Comparison of ENCODE assay signal across 18 cellular contexts in genomic region chr4:113060853-113061252, GRCh38. TPM values are rescaled to one million over a fixed set of nuclear protein-coding genes. Genes with fewer than 3 reads are reported as not detected.
DNase-seq lines count a peak whose midpoint lies in the region; ATAC-seq, FAIRE-seq and TF ChIP-seq lines count a peak whose summit lies in the region.
"Had no signal": no experiment of that assay in that cellular context is flagged by ENCODE, and none has a peak within 500 bp of the region (broad histone marks: within the 10 kb centered on the region; RNA-seq: fewer than 3 reads in every experiment).

No MANE protein-coding gene starts in this region.

- TF ChIP-seq POLR2A in H1 (IDR thresholded peaks at IDR 0.05; ENCODE audit: control extremely low read depth in 1 of 2, low read depth in 2 of 2, low read length in 2 of 2), result no peak

- ATAC-seq in HG02885 (IDR thresholded peaks at IDR 0.05; ENCODE audit: poor library complexity, unreplicated experiment), result no peak

- H2BK15ac ChIP-seq in H1 (ENCODE audit: low read length), result no peak overlapping the region; the same call in 1 of the 2 replicates

- no peak overlapping the region for H4K8ac ChIP-seq in H1 (ENCODE audit: extremely low read depth, insufficient read depth, low read length)

- no peak overlapping the region for H4K91ac ChIP-seq in H1 (replicated peaks; ENCODE audit: insufficient read length, low read length)

- H3K27me3 ChIP-seq in H1 (replicated peaks in 1 of 4; ENCODE audit: control insufficient read depth in 3 of 4, extremely low read depth in 1 of 4, insufficient read depth in 3 of 4, low read length in 3 of 4), result no peaks in the 10 kb centered on the region
- H3K27me3 ChIP-seq: BE2C had no signal

- no peak overlapping the region for H2BK20ac ChIP-seq in H1 (ENCODE audit: low read length)

- DNase-seq in NCI-H2227 (lab: John Stamatoyannopoulos, UW; ENCODE audit: unreplicated experiment) (peak; percentile 8), NCI-H2227 treated with DMSO at 0.1 percent for 48 hours (lab: John Stamatoyannopoulos, UW) (no peak), NCI-H82 (lab: John Stamatoyannopoulos, UW) (peak; percentile 85), H1 (ENCODE audit: low read depth in 1 of 2, low spot score in 2 of 2) (no peak), HuH-7 (ENCODE audit: low spot score) (no peak), UCSD-AML1 (lab: John Stamatoyannopoulos, UW; ENCODE audit: unreplicated experiment) (no peak)
- DNase-seq: 8988T; BE2C; CD4-positive, alpha-beta T cell; DMS79; HFFc6; NCI-H1092; NCI-H1694 treated with DMSO at 0.1 percent for 48 hours; NCI-H446 treated with DMSO at 0.1 percent for 48 hours; NK-92 treated with Interleukin-12 subunit alpha and Interleukin-12 subunit beta, amount 100 ng/mL, for 24 hours; SHP77 treated with DMSO at 0.1 percent for 48 hours had no signal

- H3K27ac ChIP-seq in H1 (ENCODE audit: low read depth, low read length), result no peak overlapping the region
- peak overlapping the region; percentile 45 for H3K27ac ChIP-seq in temporal lobe (ENCODE audit: low read depth, low read length)

- H2AK5ac ChIP-seq in H1 (ENCODE audit: low read depth, low read length), result no peak overlapping the region

- no peak for TF ChIP-seq CTCF in H1 (IDR thresholded peaks at IDR 0.05; ENCODE audit: control extremely low read depth in 1 of 3, insufficient read depth in 1 of 3, low read depth in 1 of 3, low read length in 3 of 3)

- no peak overlapping the region for H4K5ac ChIP-seq in H1 (ENCODE audit: insufficient read length, low read depth, low read length)

- no peak overlapping the region for H3K14ac ChIP-seq in H1 (ENCODE audit: insufficient read length)

- H2AFZ ChIP-seq in H1 (ENCODE audit: low read length), result no peak overlapping the region

- CTCF ChIA-PET in H1 (lab: Charles Lee; ENCODE audit: partially characterized antibody), result interaction anchor here (0.6 to 1.8 kb wide), 2 partner anchors 77 to 109 kb away, joined by 3 read pairs; no protein-coding TSS in a partner anchor

- H2BK12ac ChIP-seq in H1 (ENCODE audit: low read depth, low read length), result no peak overlapping the region

- H3K4me1 ChIP-seq in H1 (replicated peaks in 1 of 4; ENCODE audit: control insufficient read depth in 3 of 4, insufficient read depth in 4 of 4, low read length in 3 of 4), result peaks cover 1 to 15% (median 6%) of the 10 kb centered on the region in 4 experiments; a peak in 4 of 7 replicates

- no peak overlapping the region; the same call in 1 of the 2 replicates for H3K18ac ChIP-seq in H1 (ENCODE audit: extremely low read depth, low read length)

- H3K23me2 ChIP-seq in H1 (ENCODE audit: low read depth, low read length), result no peaks in the 10 kb centered on the region

- no peak overlapping the region for H3K4me2 ChIP-seq in H1 (ENCODE audit: insufficient read depth in 1 of 2, low read depth in 2 of 2, low read length in 2 of 2)

- H3K56ac ChIP-seq in H1 (replicated peaks; ENCODE audit: insufficient read length, low read depth, low read length), result no peak overlapping the region

- TF ChIP-seq RAD21 in H1 (IDR thresholded peaks at IDR 0.05 in 1 of 2, conservative IDR thresholded peaks at IDR 0.05 in 1 of 2; ENCODE audit: low read depth in 2 of 2, low read length in 2 of 2), result no peak

- H4K20me1 ChIP-seq in H1 (replicated peaks in 1 of 2; ENCODE audit: control insufficient read depth in 1 of 2, insufficient read depth in 2 of 2, low read length in 2 of 2), result no peaks in the 10 kb centered on the region

- no peak overlapping the region for H3K4ac ChIP-seq in H1 (replicated peaks; ENCODE audit: insufficient read length, low read depth, low read length)

- no peak overlapping the region for H3K4me3 ChIP-seq in H1 (ENCODE audit: extremely low read depth in 1 of 4, insufficient read depth in 2 of 4, low read depth in 3 of 4, low read length in 4 of 4)

- H3K36me3 ChIP-seq in H1 (ENCODE audit: control insufficient read depth in 2 of 4, insufficient read depth in 4 of 4, low read length in 3 of 4), result no peaks in the 10 kb centered on the region

- H3K79me1 ChIP-seq in H1 (ENCODE audit: low read depth, low read length), result no peaks in the 10 kb centered on the region

- POLR2A ChIA-PET in H1 (lab: Charles Lee; ENCODE audit: partially characterized antibody), result interaction anchor here (1.8 kb wide), 2 partner anchors 10 to 11 kb away, joined by 4 read pairs; partner anchors contain the start of gene ANK2

- H2BK5ac ChIP-seq in H1 (ENCODE audit: low read depth, low read length), result no peak overlapping the region

- no peak overlapping the region for H3K9ac ChIP-seq in H1 (replicated peaks in 1 of 4; ENCODE audit: extremely low read depth in 1 of 4, low read depth in 3 of 4, low read length in 3 of 4)

- H2BK120ac ChIP-seq in H1 (replicated peaks; ENCODE audit: low read depth, low read length), result no peak overlapping the region

- FAIRE-seq in H1 (lab: Jason Lieb, UNC), result peak; percentile 74

- TF ChIP-seq EP300 in H1 (IDR thresholded peaks at IDR 0.05; ENCODE audit: borderline replicate concordance in 1 of 2, low read depth in 2 of 2, low read length in 2 of 2), result no peak

- no peaks in the 10 kb centered on the region for H3K9me3 ChIP-seq in H1 (ENCODE audit: insufficient read depth in 2 of 2, low read depth in 1 of 2, low read length in 1 of 2)
- H3K9me3 ChIP-seq: BE2C had no signal

- H3K79me2 ChIP-seq in H1 (ENCODE audit: control insufficient read depth in 1 of 2, insufficient read depth in 2 of 2, low read length in 2 of 2), result no peaks in the 10 kb centered on the region; a peak in 1 of 4 replicates

- no peak overlapping the region for H3K23ac ChIP-seq in H1 (ENCODE audit: insufficient read length)

TF ChIP-seq in H1, 55 proteins besides CTCF, POLR2A, EP300 and RAD21:
- TF ChIP-seq RFX5 (IDR thresholded peaks at IDR 0.05; ENCODE audit: borderline replicate concordance, low read depth, low read length) (no peak), TCF12 (IDR thresholded peaks at IDR 0.05; ENCODE audit: low read depth, low read length) (0 out of 2 replicates have a peak, but pooled peaks have one; percentile 19), KDM1A (IDR thresholded peaks at IDR 0.05; ENCODE audit: borderline replicate concordance, low read length) (no peak), NANOG (IDR thresholded peaks at IDR 0.05; ENCODE audit: insufficient read depth, low read depth, low read length, poor library complexity, severe bottlenecking) (peak; percentile 69)

RNA-seq across cellular contexts. Expression of gene ANK2, which starts 11.4 kb away (rescaled TPM):
- 33.1 and 35.1 TPM in 2 replicates for total RNA-seq in H1 (2021; fragmentation: NEBNext Ultra II Directional; extraction: Animal tissue kit (Norgen Biotek cat#: 25700))
- polyA plus RNA-seq in H1 (2011; rRNA removed), result 14.2 and 15.4 TPM in 2 replicates
- polyA plus RNA-seq in H1 (2011; cell fraction: cytosol; rRNA removed), result 11.8 TPM
- 65.8 TPM for polyA plus RNA-seq in H1 (2011; cell fraction: nucleus; rRNA removed)
- polyA plus RNA-seq in H1 (2012, experiment 1 of 2), result 22.3 to 29.3 TPM (median 25.9 TPM) in 4 replicates
- 1.5 TPM for polyA plus RNA-seq in H1 (2012, experiment 2 of 2)
- polyA plus RNA-seq in H1 (2013, experiment 1 of 2), result 12.4 TPM
- 10.4 TPM for polyA plus RNA-seq in H1 (2013, experiment 2 of 2)
- polyA minus RNA-seq in H1 (2011; rRNA and poly(A)+ RNA removed), result 131 and 166 TPM in 2 replicates
- polyA minus RNA-seq in H1 (2011; cell fraction: cytosol; rRNA and poly(A)+ RNA removed), result 35.8 TPM
- 285 TPM for polyA minus RNA-seq in H1 (2011; cell fraction: nucleus; rRNA and poly(A)+ RNA removed)
- 574 TPM for total RNA-seq in temporal lobe

Comparison
In these comparisons a context has a peak if more than half of its experiments do, and no peak if none do; other contexts are left out.
1. DNase-seq: peak in NCI-H2227 (single experiment) and NCI-H82 (single experiment); none in NCI-H2227 treated with DMSO at 0.1 percent for 48 hours (single experiment), H1 (0 of 2), HuH-7 (single experiment) and UCSD-AML1 (single experiment).
2. RNA of gene ANK2, which starts 11.4 kb away (total RNA-seq): 574 TPM in temporal lobe (single experiment); 33.1 to 35.1 TPM in H1; every median in the first group is over 10 times any median in the second.